Comparison of ENCODE assay signal across 17 cellular contexts in the genomic region with DNA sequence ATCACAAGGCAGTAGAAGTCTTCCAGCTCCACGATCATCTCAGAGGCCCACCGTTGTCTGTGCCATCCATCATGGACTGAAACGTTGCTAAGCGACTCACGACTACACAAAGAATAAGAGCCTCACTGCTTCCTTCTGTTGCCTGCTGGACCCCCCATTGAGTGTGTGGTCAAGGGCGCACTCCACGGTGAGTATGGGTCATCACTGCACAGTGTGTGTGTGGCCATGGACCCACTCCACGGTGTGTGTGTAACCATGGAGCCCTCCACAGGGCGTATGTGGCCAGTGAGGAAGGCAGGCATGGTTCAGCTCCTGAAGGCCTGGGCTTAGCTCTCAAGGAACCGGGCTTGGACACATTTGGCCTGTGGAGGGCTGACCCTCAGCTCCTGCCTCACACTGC.
A peak's percentile ranks its signal among the peaks of the same experiment; 100 is the strongest.
DNase-seq lines count a peak whose midpoint lies in the region; ATAC-seq, FAIRE-seq and TF ChIP-seq lines count a peak whose summit lies in the region.
"Had no signal": no experiment of that assay in that cellular context is flagged by ENCODE, and none has a peak within 500 bp of the region (broad histone marks: within the 10 kb centered on the region; RNA-seq: fewer than 3 reads in every experiment).

No MANE protein-coding gene starts in this region.

- peaks cover 50 to 72% of the 10 kb centered on the region in 2 experiments for H3K27me3 ChIP-seq in K562 (ENCODE audit: control insufficient read depth in 2 of 2, insufficient read depth in 2 of 2, low read length in 2 of 2)
- H3K27me3 ChIP-seq in mesendoderm (ENCODE audit: insufficient read depth, low read length, poor library complexity), result no peaks in the 10 kb centered on the region
- no peaks in the 10 kb centered on the region for H3K27me3 ChIP-seq in upper lobe of right lung

- no peaks in the 10 kb centered on the region for H3K9me3 ChIP-seq in K562 (replicated peaks; ENCODE audit: control insufficient read depth, insufficient read depth, low read depth, low read length)
- H3K9me3 ChIP-seq in upper lobe of right lung, result no peaks in the 10 kb centered on the region
- H3K9me3 ChIP-seq: BLaER1 had no signal

- H4K5ac ChIP-seq in mesendoderm (ENCODE audit: low read length), result no peak overlapping the region

- intact Hi-C loops in K562 (cut with micrococcal nuclease), result no loop called here
- intact Hi-C loops in upper lobe of right lung (cut with DNase I), result no loop called here

- no peaks in the 10 kb centered on the region for H3K9me1 ChIP-seq in K562 (ENCODE audit: control insufficient read depth, insufficient read depth, low read length)

- H3K4me1 ChIP-seq in K562 (replicated peaks in 1 of 2; ENCODE audit: control insufficient read depth in 2 of 2, insufficient read depth in 2 of 2, low read length in 2 of 2), result peaks cover 0 to 17% of the 10 kb centered on the region in 2 experiments; a peak in 3 of 5 replicates
- peaks cover 9% of the 10 kb centered on the region for H3K4me1 ChIP-seq in mesendoderm (ENCODE audit: control insufficient read depth, low read depth, low read length)
- H3K4me1 ChIP-seq in upper lobe of right lung, result peaks cover 23% of the 10 kb centered on the region

- peaks cover 5% of the 10 kb centered on the region for H4K20me1 ChIP-seq in K562 (replicated peaks; ENCODE audit: control insufficient read depth, insufficient read depth, low read length)

- H2BK5ac ChIP-seq in mesendoderm (ENCODE audit: low read length), result no peak overlapping the region

- TF ChIP-seq CTCF in K562 (IDR thresholded peaks at IDR 0.05 in 2 of 3, conservative IDR thresholded peaks at IDR 0.05 in 1 of 3; ENCODE audit: insufficient read depth in 2 of 3, low read depth in 1 of 3, low read length in 3 of 3), result no peak
- no peak for TF ChIP-seq CTCF in upper lobe of right lung (IDR thresholded peaks at IDR 0.05)

- no peaks in the 10 kb centered on the region for H3K36me3 ChIP-seq in K562 (ENCODE audit: control insufficient read depth, insufficient read depth, low read length)
- H3K36me3 ChIP-seq in mesendoderm (ENCODE audit: control insufficient read depth, insufficient read depth, low read length), result no peaks in the 10 kb centered on the region
- H3K36me3 ChIP-seq in upper lobe of right lung, result no peaks in the 10 kb centered on the region
- H3K36me3 ChIP-seq: BLaER1 had no signal

- POLR2A ChIA-PET in K562 (lab: Yijun Ruan, JAX), result interaction anchor here (0.6 to 1.4 kb wide), 7 partner anchors 9 to 295 kb away, joined by 3 to 5 read pairs (median 3); no protein-coding TSS in a partner anchor

- H3K4ac ChIP-seq in mesendoderm (ENCODE audit: low read depth, low read length), result no peak overlapping the region

- H2BK120ac ChIP-seq in mesendoderm (ENCODE audit: low read depth, low read length), result no peak overlapping the region

- no peaks in the 10 kb centered on the region for H3K36me3 Mint-ChIP-seq in effector memory CD8-positive, alpha-beta T cell (ENCODE audit: insufficient read depth)
- H3K36me3 Mint-ChIP-seq: CD4-positive, CD25-positive, alpha-beta regulatory T cell had no signal

- DNase-seq in NCI-H748 (lab: John Stamatoyannopoulos, UW; ENCODE audit: unreplicated experiment) (peak; percentile 60), NCI-H748 treated with DMSO at 0.1 percent for 48 hours (lab: John Stamatoyannopoulos, UW) (no peak), K562 (ENCODE audit: extremely low read depth in 1 of 4, low spot score in 3 of 4) (no peak), mesendoderm (no peak), upper lobe of right lung (peak; percentile 37)
- DNase-seq in activated CD4-positive, alpha-beta T cell treated with anti-CD3 and anti-CD28 coated beads for 4 hours, result no peak
- DNase-seq in effector memory CD8-positive, alpha-beta T cell, result no peak
- DNase-seq: 8988T; AML-193; CD4-positive, CD25-positive, alpha-beta regulatory T cell; DMS53; GF-D8; GM23248; IMR-90 had no signal

- peak; percentile 44 for FAIRE-seq in K562 (lab: Jason Lieb, UNC)

- no peaks in the 10 kb centered on the region for H3K79me2 ChIP-seq in K562 (ENCODE audit: control insufficient read depth, insufficient read depth, low read length)
- no peaks in the 10 kb centered on the region for H3K79me2 ChIP-seq in mesendoderm (ENCODE audit: control insufficient read depth, insufficient read depth, low read length)

- no peaks in the 10 kb centered on the region for H3K9me3 Mint-ChIP-seq in effector memory CD8-positive, alpha-beta T cell
- H3K9me3 Mint-ChIP-seq: CD4-positive, CD25-positive, alpha-beta regulatory T cell had no signal

- peak overlapping the region; percentile 2 for H3K56ac ChIP-seq in mesendoderm (ENCODE audit: low read length)

- WGBS in K562 (ENCODE audit: insufficient coverage, low coverage, missing lambda C conversion rate), result 14% methylated on average over 10 of the region's 10 CpGs
- no CpG with 5 or more reads among the region's 10 CpGs for WGBS in mesendoderm (ENCODE audit: extremely low coverage, insufficient coverage, low lambda C conversion rate)

- H2BK15ac ChIP-seq in mesendoderm (replicated peaks; ENCODE audit: low read depth), result no peak overlapping the region

- H3K4me2 ChIP-seq in K562 (ENCODE audit: insufficient read depth, low read length), result no peak overlapping the region
- no peak overlapping the region for H3K4me2 ChIP-seq in mesendoderm (ENCODE audit: low read length)
- H3K4me2 ChIP-seq: BLaER1 had no signal

- no peak overlapping the region for H3K4me3 Mint-ChIP-seq in effector memory CD8-positive, alpha-beta T cell
- H3K4me3 Mint-ChIP-seq: CD4-positive, CD25-positive, alpha-beta regulatory T cell had no signal

- H3K4me3 ChIP-seq in K562, result no peak overlapping the region
- H3K4me3 ChIP-seq in mesendoderm (ENCODE audit: low read length), result no peak overlapping the region
- no peak overlapping the region for H3K4me3 ChIP-seq in upper lobe of right lung
- H3K4me3 ChIP-seq: BLaER1, GM23248 had no signal

- peaks cover 15 to 17% of the 10 kb centered on the region in 2 donors for H3K4me1 Mint-ChIP-seq in effector memory CD8-positive, alpha-beta T cell (ENCODE audit: low read depth in 2 of 2)

- peaks cover 41 to 48% of the 10 kb centered on the region in 2 donors for H3K27me3 Mint-ChIP-seq in effector memory CD8-positive, alpha-beta T cell

- no peak overlapping the region for H3K27ac ChIP-seq in K562 (ENCODE audit: extremely low read depth, low read depth, low read length)
- no peak overlapping the region for H3K27ac ChIP-seq in mesendoderm (ENCODE audit: low read depth, low read length)
- no peak overlapping the region for H3K27ac ChIP-seq in upper lobe of right lung
- H3K27ac ChIP-seq: BLaER1, GM23248, HL-60 had no signal

- H2AFZ ChIP-seq in K562 (ENCODE audit: low read depth, low read length), result no peak overlapping the region
- H2AFZ ChIP-seq: GM23248 had no signal

- H2AK5ac ChIP-seq in mesendoderm (ENCODE audit: low read length), result no peak overlapping the region

- TF ChIP-seq RAD21 in K562 (CRISPR knock-in tag; conservative IDR thresholded peaks at IDR 0.05 in 1 of 2, IDR thresholded peaks at IDR 0.05 in 1 of 2), result no peak

- ATAC-seq in K562 (no peak; the same call in 2 of the 3 replicates), upper lobe of right lung (no peak), HG03442 (IDR thresholded peaks at IDR 0.05; ENCODE audit: unreplicated experiment) (no peak)
- ATAC-seq in effector memory CD8-positive, alpha-beta T cell (replicated peaks), result no peak

- H3K9ac ChIP-seq in K562 (ENCODE audit: insufficient read depth in 1 of 2, low read depth in 2 of 2, low read length in 2 of 2) (no peak overlapping the region), mesendoderm (ENCODE audit: low read length) (no peak overlapping the region)
- H3K9ac ChIP-seq: BLaER1, GM23248 had no signal

- no peaks in the 10 kb centered on the region for H3K79me1 ChIP-seq in mesendoderm (ENCODE audit: low read length)

- H3K23ac ChIP-seq in mesendoderm (ENCODE audit: low read length), result no peak overlapping the region

- in situ Hi-C loops in K562 (cut with MboI), result no loop called here

- H3K18ac ChIP-seq in mesendoderm (ENCODE audit: low read length), result no peak overlapping the region

- no peak overlapping the region for H3K27ac Mint-ChIP-seq in effector memory CD8-positive, alpha-beta T cell
- H3K27ac Mint-ChIP-seq: CD4-positive, CD25-positive, alpha-beta regulatory T cell had no signal

- TF ChIP-seq EP300 in K562 (IDR thresholded peaks at IDR 0.05; ENCODE audit: low read length), result no peak

- no peak overlapping the region for H4K8ac ChIP-seq in mesendoderm (ENCODE audit: low read depth, low read length)

- CTCF ChIA-PET in K562 (lab: Yijun Ruan, JAX; ENCODE audit: low intra/inter-chr PET ratio), result no interaction called here

- no TSS peak for BruUV-seq in K562 (replicated peaks; lab: Mats Ljungman, UMichigan)

- no peak for TF ChIP-seq POLR2A in K562 (conservative IDR thresholded peaks at IDR 0.05)

TF ChIP-seq in K562, 482 proteins besides CTCF, POLR2A, EP300 and RAD21:
- TF ChIP-seq CEBPB (tag; IDR thresholded peaks at IDR 0.05) (peak; percentile 47), ZFP1 (CRISPR knock-in tag; IDR thresholded peaks at IDR 0.05) (no peak)

Comparison
In these comparisons a context has a peak if more than half of its experiments do, and no peak if none do; other contexts are left out.
1. DNase-seq: peak in NCI-H748 (single experiment) and upper lobe of right lung (single experiment); none in NCI-H748 treated with DMSO at 0.1 percent for 48 hours (single experiment), K562 (0 of 4), mesendoderm (single experiment), activated CD4-positive, alpha-beta T cell treated with anti-CD3 and anti-CD28 coated beads for 4 hours (0 of 2) and effector memory CD8-positive, alpha-beta T cell (0 of 3).